Comparison of ENCODE assay signal across 10 cellular contexts in the genomic region with DNA sequence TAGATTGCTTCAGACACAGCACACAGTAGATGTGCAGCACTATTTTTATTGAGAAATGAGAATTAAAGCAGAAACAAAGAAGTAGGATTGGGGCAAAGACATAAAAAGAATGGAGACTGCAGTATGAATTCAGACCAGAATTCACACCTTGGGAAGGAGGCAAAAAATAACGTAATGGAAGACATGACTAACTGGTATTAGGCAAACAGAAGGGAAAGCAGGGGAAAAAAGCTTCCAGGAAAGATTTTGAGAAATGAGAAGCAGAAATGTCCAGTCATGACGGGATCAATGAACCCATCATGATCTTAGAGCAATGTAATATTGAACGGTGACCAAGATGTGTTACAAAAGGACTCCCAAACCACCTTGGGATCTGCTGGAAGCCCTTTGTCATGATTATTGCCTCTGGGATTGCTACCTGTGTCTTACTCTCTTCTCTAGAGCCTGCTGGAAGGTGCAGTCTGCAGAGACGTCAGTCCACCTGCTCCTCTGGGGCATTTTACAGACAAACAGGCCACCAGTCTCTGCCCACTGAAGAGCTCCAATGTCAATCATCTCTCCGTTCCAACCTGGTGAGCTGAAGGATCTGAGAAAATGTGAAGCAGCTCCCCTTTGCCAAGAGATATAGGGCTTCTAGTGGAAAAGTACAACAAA. TPM values are rescaled to one million over a fixed set of nuclear protein-coding genes. Genes with fewer than 3 reads are reported as not detected.
DNase-seq lines count a peak whose midpoint lies in the region; ATAC-seq and TF ChIP-seq lines count a peak whose summit lies in the region.
"Had no signal": no experiment of that assay in that cellular context is flagged by ENCODE, and none has a peak within 500 bp of the region (broad histone marks: within the 10 kb centered on the region; RNA-seq: fewer than 3 reads in every experiment).

No MANE protein-coding gene starts in this region.

- H3K9me3 Mint-ChIP-seq in CD4-positive, CD25-positive, alpha-beta regulatory T cell: no peaks in the 10 kb centered on the region

- H3K4me3 Mint-ChIP-seq in CD4-positive, CD25-positive, alpha-beta regulatory T cell: no peak overlapping the region

- no peak overlapping the region for H3K27ac ChIP-seq in CD4-positive, CD25-positive, alpha-beta regulatory T cell (ENCODE audit: insufficient read depth, low read length, poor library complexity, severe bottlenecking)
- H3K27ac ChIP-seq in gastroesophageal sphincter (peak overlapping the region in 3 of 4 donors; percentile 46 to 64 (median 63)), gastrocnemius medialis (peak overlapping the region; percentile 74 to 98 (median 80))

- in situ Hi-C loops in gastrocnemius medialis (cut with MboI; ENCODE audit: low sequenced_read_pairs in 4 of 4): no loop called here

- no peaks in the 10 kb centered on the region for H3K36me3 ChIP-seq in CD4-positive, CD25-positive, alpha-beta regulatory T cell (ENCODE audit: control insufficient read depth, insufficient read depth, low read length)
- H3K36me3 ChIP-seq in adipocyte (ENCODE audit: control insufficient read depth, insufficient read depth, low read length, severe bottlenecking) (no peaks in the 10 kb centered on the region), gastroesophageal sphincter (no peaks in the 10 kb centered on the region), gastrocnemius medialis (no peaks in the 10 kb centered on the region)

- no peak for ATAC-seq in CD4-positive, CD25-positive, alpha-beta regulatory T cell (ENCODE audit: low read depth in 2 of 2)
- ATAC-seq in gastroesophageal sphincter (peak; percentile 46), gastrocnemius medialis (peak in 1 of 2 donors; percentile 41), GM21576 (IDR thresholded peaks at IDR 0.05; ENCODE audit: unreplicated experiment) (no peak), SK-N-SH treated with all-trans-retinoic acid at 6 μM for 48 hours (no peak)

- no peak for TF ChIP-seq EP300 in gastroesophageal sphincter (IDR thresholded peaks at IDR 0.05)

- peaks cover 14 to 42% (median 40%) of the 10 kb centered on the region in 4 donors for H3K4me1 Mint-ChIP-seq in CD4-positive, CD25-positive, alpha-beta regulatory T cell

- peak overlapping the region; percentile 19 for H3K9ac ChIP-seq in adipocyte (ENCODE audit: low read length)

- DNase-seq in CD4-positive, CD25-positive, alpha-beta regulatory T cell: no peak
- peak; percentile 47 for DNase-seq in adipocyte (ENCODE audit: low read depth)
- DNase-seq in gastrocnemius medialis: no peak
- no peak for DNase-seq in NCI-H748 (lab: John Stamatoyannopoulos, UW; ENCODE audit: unreplicated experiment)
- no peak for DNase-seq in NCI-H1436 treated with DMSO at 0.1 percent for 48 hours (lab: John Stamatoyannopoulos, UW)
- DNase-seq: NCI-H1105 treated with DMSO at 0.1 percent for 48 hours had no signal

- H3K27me3 Mint-ChIP-seq in CD4-positive, CD25-positive, alpha-beta regulatory T cell: no peaks in the 10 kb centered on the region

- TF ChIP-seq POLR2A in gastroesophageal sphincter (IDR thresholded peaks at IDR 0.05): no peak
- TF ChIP-seq POLR2A in gastrocnemius medialis (IDR thresholded peaks at IDR 0.05): no peak

- H3K4me3 ChIP-seq in CD4-positive, CD25-positive, alpha-beta regulatory T cell (ENCODE audit: low read depth, low read length): no peak overlapping the region
- H3K4me3 ChIP-seq in adipocyte (ENCODE audit: low read length): peak overlapping the region; percentile 16
- no peak overlapping the region for H3K4me3 ChIP-seq in gastroesophageal sphincter
- no peak overlapping the region for H3K4me3 ChIP-seq in gastrocnemius medialis
- H3K4me3 ChIP-seq: lung had no signal

- 69 to 72% methylated on average over 3 to 5 of the region's 5 CpGs for WGBS in gastroesophageal sphincter (ENCODE audit: low coverage in 1 of 2), 2 donors

- H3K27me3 ChIP-seq in CD4-positive, CD25-positive, alpha-beta regulatory T cell (ENCODE audit: control insufficient read depth, insufficient read depth, low read length): no peaks in the 10 kb centered on the region
- no peaks in the 10 kb centered on the region for H3K27me3 ChIP-seq in adipocyte (replicated peaks; ENCODE audit: control insufficient read depth, insufficient read depth, low read length)
- no peaks in the 10 kb centered on the region for H3K27me3 ChIP-seq in gastroesophageal sphincter
- no peaks in the 10 kb centered on the region for H3K27me3 ChIP-seq in gastrocnemius medialis

- H3K36me3 Mint-ChIP-seq in CD4-positive, CD25-positive, alpha-beta regulatory T cell: no peaks in the 10 kb centered on the region

- no peaks in the 10 kb centered on the region for H3K9me3 ChIP-seq in CD4-positive, CD25-positive, alpha-beta regulatory T cell (ENCODE audit: control insufficient read depth in 2 of 2, low read length in 2 of 2)
- H3K9me3 ChIP-seq in adipocyte (ENCODE audit: control insufficient read depth, low read length): no peaks in the 10 kb centered on the region
- H3K9me3 ChIP-seq in gastroesophageal sphincter: no peaks in the 10 kb centered on the region
- H3K9me3 ChIP-seq in gastrocnemius medialis: no peaks in the 10 kb centered on the region

- no peaks in the 10 kb centered on the region for H3K4me1 ChIP-seq in CD4-positive, CD25-positive, alpha-beta regulatory T cell (ENCODE audit: control insufficient read depth, insufficient read depth, low read length, poor library complexity, severe bottlenecking)
- H3K4me1 ChIP-seq in adipocyte (ENCODE audit: control insufficient read depth, insufficient read depth, low read length): peaks cover 41% of the 10 kb centered on the region
- H3K4me1 ChIP-seq in gastroesophageal sphincter: peaks cover 0 to 54% (median 16%) of the 10 kb centered on the region in 3 donors
- peaks cover 55 to 64% of the 10 kb centered on the region in 2 donors for H3K4me1 ChIP-seq in gastrocnemius medialis

- H3K27ac Mint-ChIP-seq in CD4-positive, CD25-positive, alpha-beta regulatory T cell: peak overlapping the region; percentile 1 to 35 (median 7)

- intact Hi-C loops in gastrocnemius medialis (cut with DNase I; ENCODE audit: low total_unique reads): no loop called here

- TF ChIP-seq CTCF in gastroesophageal sphincter (IDR thresholded peaks at IDR 0.05): no peak
- no peak for TF ChIP-seq CTCF in gastrocnemius medialis (IDR thresholded peaks at IDR 0.05 in 4 of 5, conservative IDR thresholded peaks at IDR 0.05 in 1 of 5)

TF ChIP-seq in SK-N-SH treated with all-trans-retinoic acid at 6 μM for 48 hours, 23 proteins besides CTCF, POLR2A, EP300 and RAD21 (continues in another document):
- TF ChIP-seq ISL1 (CRISPR knock-in tag; IDR thresholded peaks at IDR 0.05) (no peak), BACH2 (CRISPR knock-in tag; IDR thresholded peaks at IDR 0.05; ENCODE audit: borderline replicate concordance) (no peak), ESRRG (CRISPR knock-in tag; IDR thresholded peaks at IDR 0.05) (no peak), PATZ1 (CRISPR knock-in tag; IDR thresholded peaks at IDR 0.05; ENCODE audit: borderline replicate concordance) (no peak), TCF4 (CRISPR knock-in tag; IDR thresholded peaks at IDR 0.05; ENCODE audit: borderline replicate concordance) (no peak), OSR1 (CRISPR knock-in tag; IDR thresholded peaks at IDR 0.05) (no peak)
- TF ChIP-seq, protein P1, sequence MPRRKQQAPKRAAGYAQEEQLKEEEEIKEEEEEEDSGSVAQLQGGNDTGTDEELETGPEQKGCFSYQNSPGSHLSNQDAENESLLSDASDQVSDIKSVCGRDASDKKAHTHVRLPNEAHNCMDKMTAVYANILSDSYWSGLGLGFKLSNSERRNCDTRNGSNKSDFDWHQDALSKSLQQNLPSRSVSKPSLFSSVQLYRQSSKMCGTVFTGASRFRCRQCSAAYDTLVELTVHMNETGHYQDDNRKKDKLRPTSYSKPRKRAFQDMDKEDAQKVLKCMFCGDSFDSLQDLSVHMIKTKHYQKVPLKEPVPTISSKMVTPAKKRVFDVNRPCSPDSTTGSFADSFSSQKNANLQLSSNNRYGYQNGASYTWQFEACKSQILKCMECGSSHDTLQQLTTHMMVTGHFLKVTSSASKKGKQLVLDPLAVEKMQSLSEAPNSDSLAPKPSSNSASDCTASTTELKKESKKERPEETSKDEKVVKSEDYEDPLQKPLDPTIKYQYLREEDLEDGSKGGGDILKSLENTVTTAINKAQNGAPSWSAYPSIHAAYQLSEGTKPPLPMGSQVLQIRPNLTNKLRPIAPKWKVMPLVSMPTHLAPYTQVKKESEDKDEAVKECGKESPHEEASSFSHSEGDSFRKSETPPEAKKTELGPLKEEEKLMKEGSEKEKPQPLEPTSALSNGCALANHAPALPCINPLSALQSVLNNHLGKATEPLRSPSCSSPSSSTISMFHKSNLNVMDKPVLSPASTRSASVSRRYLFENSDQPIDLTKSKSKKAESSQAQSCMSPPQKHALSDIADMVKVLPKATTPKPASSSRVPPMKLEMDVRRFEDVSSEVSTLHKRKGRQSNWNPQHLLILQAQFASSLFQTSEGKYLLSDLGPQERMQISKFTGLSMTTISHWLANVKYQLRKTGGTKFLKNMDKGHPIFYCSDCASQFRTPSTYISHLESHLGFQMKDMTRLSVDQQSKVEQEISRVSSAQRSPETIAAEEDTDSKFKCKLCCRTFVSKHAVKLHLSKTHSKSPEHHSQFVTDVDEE (CRISPR knock-in tag; IDR thresholded peaks at IDR 0.05): no peak

RNA-seq across cellular contexts. Expression of gene NUDT3, which starts 8.7 kb away (rescaled TPM):
- total RNA-seq in CD4-positive, CD25-positive, alpha-beta regulatory T cell: 22.4 TPM
- 10 to 100 TPM in 1 of 4 donors, 1 to 10 TPM in 3; 8.5 to 10.1 (median 9.8) TPM for polyA plus RNA-seq in CD4-positive, CD25-positive, alpha-beta regulatory T cell
- total RNA-seq in gastroesophageal sphincter (10 to 100 TPM; 32.2 to 66.3 (median 46.9) TPM), gastrocnemius medialis (10 to 100 TPM; 40.0 to 71.9 (median 50.6) TPM)

RNA-seq across cellular contexts. Expression of gene RPS10, which starts 42.1 kb away (rescaled TPM):
- 1,546 TPM for total RNA-seq in CD4-positive, CD25-positive, alpha-beta regulatory T cell
- 1,000 to 10,000 TPM; 1,432 to 2,034 (median 1,717) TPM for polyA plus RNA-seq in CD4-positive, CD25-positive, alpha-beta regulatory T cell
- total RNA-seq in gastroesophageal sphincter (1,000 to 10,000 TPM; 1,014 to 3,120 (median 2,269) TPM), gastrocnemius medialis (1,000 to 10,000 TPM; 1,471 to 2,243 (median 1,775) TPM)
